ENCODE assay signal across 8 cellular contexts in genomic region chr5:134003064-134003956, GRCh38. TPM values are rescaled to one million over a fixed set of nuclear protein-coding genes. Genes with fewer than 3 reads are reported as not detected.
A peak's percentile ranks its signal among the peaks of the same experiment; 100 is the strongest.
DNase-seq lines count a peak whose midpoint lies in the region; ATAC-seq and TF ChIP-seq lines count a peak whose summit lies in the region.

No MANE protein-coding gene starts in this region.

- H3K27me3 ChIP-seq in right atrium auricular region, result no peaks in the 10 kb centered on the region

- no peaks in the 10 kb centered on the region for H3K27me3 Mint-ChIP-seq in activated T-helper 17 cell treated with anti-CD3 and anti-CD28 coated beads, Interleukin-2, amount 50 U/mL, for 72 hours

- H3K4me3 Mint-ChIP-seq in activated T-helper 17 cell treated with anti-CD3 and anti-CD28 coated beads, Interleukin-2, amount 50 U/mL, for 72 hours, result peak overlapping the region; percentile 88

- ATAC-seq in GM18517 (IDR thresholded peaks at IDR 0.05; ENCODE audit: unreplicated experiment), result peak; percentile 3
- ATAC-seq in activated T-helper 17 cell treated with anti-CD3 and anti-CD28 coated beads, Interleukin-2, amount 50 U/mL, for 72 hours (replicated peaks), result peak; percentile 1
- ATAC-seq in HG02884 (IDR thresholded peaks at IDR 0.05; ENCODE audit: unreplicated experiment), result no peak

- H3K4me1 ChIP-seq in right atrium auricular region, result peaks cover 0 to 59% of the 10 kb centered on the region in 2 donors

- H3K9me3 Mint-ChIP-seq in activated T-helper 17 cell treated with anti-CD3 and anti-CD28 coated beads, Interleukin-2, amount 50 U/mL, for 72 hours, result no peaks in the 10 kb centered on the region

- peaks cover 12% of the 10 kb centered on the region for H3K36me3 ChIP-seq in right atrium auricular region

- H3K4me1 Mint-ChIP-seq in activated T-helper 17 cell treated with anti-CD3 and anti-CD28 coated beads, Interleukin-2, amount 50 U/mL, for 72 hours, result peaks cover 30% of the 10 kb centered on the region

- DNase-seq in HT-29 (ENCODE audit: low spot score), result peak; percentile 51
- no peak for DNase-seq in right atrium auricular region (ENCODE audit: low spot score)
- peak; percentile 64 for DNase-seq in stimulated activated CD4-positive, alpha-beta T cell treated with anti-CD3 and anti-CD28 coated beads, Interleukin-15, amount 100 ng/mL, for 24 hours
- DNase-seq in NCI-H748 treated with DMSO at 0.1 percent for 48 hours (lab: John Stamatoyannopoulos, UW), result no peak
- no peak for DNase-seq in OCI-M2 (lab: John Stamatoyannopoulos, UW; ENCODE audit: unreplicated experiment)

- peak overlapping the region; percentile 95 for H3K27ac Mint-ChIP-seq in activated T-helper 17 cell treated with anti-CD3 and anti-CD28 coated beads, Interleukin-2, amount 50 U/mL, for 72 hours

- no peaks in the 10 kb centered on the region for H3K9me3 ChIP-seq in right atrium auricular region

- H3K4me3 ChIP-seq in right atrium auricular region, result peak overlapping the region; percentile 90 to 93

- H3K27ac ChIP-seq in right atrium auricular region, result peak overlapping the region; percentile 99 to 100

- H3K36me3 Mint-ChIP-seq in activated T-helper 17 cell treated with anti-CD3 and anti-CD28 coated beads, Interleukin-2, amount 50 U/mL, for 72 hours (ENCODE audit: low read depth), result peaks cover 59% of the 10 kb centered on the region

- TF ChIP-seq CTCF in right atrium auricular region (IDR thresholded peaks at IDR 0.05), result no peak

RNA-seq across cellular contexts. Expression of gene VDAC1, which starts 1.5 kb away (rescaled TPM):
- 116 and 129 TPM in 2 replicates for total RNA-seq in HT-29 (2014; rRNA removed; shearing (Covaris generic))
- 100 to 1,000 TPM; 334 to 423 TPM for total RNA-seq in activated T-helper 17 cell treated with anti-CD3 and anti-CD28 coated beads, Interleukin-2, amount 50 U/mL, for 72 hours
- total RNA-seq in right atrium auricular region, result 100 to 1,000 TPM; 263 to 394 TPM

RNA-seq across cellular contexts. Expression of gene C5orf15, which starts 34.9 kb away (rescaled TPM):
- 25.0 and 32.2 TPM in 2 replicates for total RNA-seq in HT-29 (2014; rRNA removed; shearing (Covaris generic))
- 10 to 100 TPM; 17.9 to 36.8 TPM for total RNA-seq in activated T-helper 17 cell treated with anti-CD3 and anti-CD28 coated beads, Interleukin-2, amount 50 U/mL, for 72 hours
- 10 to 100 TPM; 32.6 to 59.8 TPM for total RNA-seq in right atrium auricular region

Comparison
In these comparisons a context has a peak if more than half of its experiments do, and no peak if none do; other contexts are left out.
1. DNase-seq: peak in HT-29 (single experiment) and stimulated activated CD4-positive, alpha-beta T cell treated with anti-CD3 and anti-CD28 coated beads, Interleukin-15, amount 100 ng/mL, for 24 hours (single experiment); none in right atrium auricular region (single experiment), NCI-H748 treated with DMSO at 0.1 percent for 48 hours (single experiment) and OCI-M2 (single experiment).